Comparison of ENCODE assay signal across 27 cellular contexts in the genomic region with DNA sequence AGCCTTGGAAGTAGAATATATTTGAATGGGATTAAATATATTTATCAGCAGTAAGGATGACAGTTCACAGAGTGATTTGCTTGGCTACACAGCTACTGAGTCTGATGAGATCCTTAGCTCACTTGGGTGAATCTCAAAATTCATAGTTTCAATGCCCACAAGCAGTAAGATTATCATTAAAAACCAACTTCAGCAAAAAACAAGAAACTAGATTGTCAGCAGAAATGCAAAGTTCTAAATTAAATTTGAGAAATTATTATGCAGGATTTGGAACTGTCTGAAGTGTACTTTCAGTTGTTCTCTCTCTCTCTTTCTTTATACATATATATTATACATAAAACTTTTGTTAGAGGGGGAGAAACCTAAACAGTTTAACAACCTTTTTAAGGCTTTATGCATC.
"Had no signal": no experiment of that assay in that cellular context is flagged by ENCODE, and none has a peak within 500 bp of the region (broad histone marks: within the 10 kb centered on the region; RNA-seq: fewer than 3 reads in every experiment).

No MANE protein-coding gene starts in this region.

- H3K4me3 ChIP-seq: stomach, suprapubic skin, testis, thoracic aorta, thyroid gland, tibial artery, tibial nerve, transverse colon, upper lobe of left lung, upper lobe of right lung, uterus, vagina had no signal

- ATAC-seq: stimulated activated effector memory CD8-positive, alpha-beta T cell treated with anti-CD3 and anti-CD28 coated beads, Interleukin-12 subunit alpha, Interleukin-12 subunit beta, amount 100 ng/mL, for 72 hours; stimulated activated memory B cell treated with anti-CD40 and anti-IgM and Interleukin-4, amounts not matched to agents 10 μg/mL and 1 μg/mL and 100 μg/mL, for 72 hours; stimulated activated naive B cell treated with anti-CD40 and anti-IgM and Interleukin-4, amounts not matched to agents 10 μg/mL and 1 μg/mL and 100 μg/mL, for 72 hours; stimulated activated naive CD8-positive, alpha-beta T cell treated with anti-CD3 and anti-CD28 coated beads, Interleukin-15, amount 100 ng/mL, for 72 hours; stimulated activated naive CD8-positive, alpha-beta T cell treated with anti-CD3 and anti-CD28 coated beads, Interleukin-15, Interleukin-2, amounts not matched to agents 100 U/mL and 50 U/mL, for 24 hours; upper lobe of right lung had no signal

- H3K4me1 ChIP-seq: stomach, suprapubic skin, testis, thyroid gland, tibial artery, tibial nerve, transverse colon, upper lobe of left lung, upper lobe of right lung, uterus, vagina had no signal

- DNase-seq: stimulated activated CD4-positive, alpha-beta T cell treated with anti-CD3 and anti-CD28 coated beads, Interleukin-2, amount 100 ng/mL, for 48 hours; stimulated activated CD4-positive, alpha-beta T cell treated with anti-CD3 and anti-CD28 coated beads, Interleukin-4, amount 100 ng/mL, for 1 hour; stimulated activated CD4-positive, alpha-beta T cell treated with anti-CD3 and anti-CD28 coated beads, Interleukin-4, amount 100 ng/mL, for 24 hours; stimulated activated CD4-positive, alpha-beta T cell treated with anti-CD3 and anti-CD28 coated beads, Interleukin-4, amount 100 ng/mL, for 4 hours; stimulated activated CD8-positive, alpha-beta memory T cell treated with anti-CD3 and anti-CD28 coated beads, Interleukin-4, amount 100 ng/mL, for 48 hours; stimulated activated naive B cell treated with anti-CD40 and anti-IgM and Interleukin-4, amounts not matched to agents 10 μg/mL and 1 μg/mL and 100 μg/mL, for 72 hours; stimulated activated naive CD4-positive, alpha-beta T cell; stimulated activated naive CD4-positive, alpha-beta T cell treated with Interleukin-2 at 50 U/mL for 16 hours; stimulated activated naive CD8-positive, alpha-beta T cell treated with anti-CD3 and anti-CD28 coated beads, Interleukin-15, amount 100 ng/mL, for 72 hours; stimulated activated naive CD8-positive, alpha-beta T cell treated with anti-CD3 and anti-CD28 coated beads, Interleukin-15, Interleukin-2, amounts not matched to agents 100 U/mL and 50 U/mL, for 24 hours; stomach; substantia nigra; testis; thyroid gland; tibial artery; transverse colon; trophoblast cell; upper lobe of left lung; upper lobe of right lung; uterus had no signal

- H3K36me3 ChIP-seq: stomach, suprapubic skin, thoracic aorta, thyroid gland, tibial artery, tibial nerve, transverse colon, upper lobe of left lung, upper lobe of right lung, uterus, vagina had no signal

- H3K27ac ChIP-seq: stomach, suprapubic skin, testis, thoracic aorta, thyroid gland, tibial artery, tibial nerve, transverse colon, upper lobe of left lung, upper lobe of right lung, uterus, vagina had no signal

- FAIRE-seq: urothelium cell line had no signal

- H3K27me3 ChIP-seq: stomach, suprapubic skin, testis, thyroid gland, tibial artery, tibial nerve, transverse colon, upper lobe of left lung, upper lobe of right lung, uterus, vagina had no signal

- H3K9me3 ChIP-seq: testis, thoracic aorta, thyroid gland, transverse colon, upper lobe of right lung, uterus, vagina had no signal
